16 cellular contexts compared by ENCODE assay signal in genomic region chr7:141238546-141239218, GRCh38.
DNase-seq lines count a peak whose midpoint lies in the region; ATAC-seq and TF ChIP-seq lines count a peak whose summit lies in the region.
"Had no signal": no experiment of that assay in that cellular context is flagged by ENCODE, and none has a peak within 500 bp of the region (broad histone marks: within the 10 kb centered on the region; RNA-seq: fewer than 3 reads in every experiment).

No MANE protein-coding gene starts in this region.

- TF ChIP-seq CTCF in WTC11 (IDR thresholded peaks at IDR 0.05) (no peak), chondrocyte (IDR thresholded peaks at IDR 0.05) (no peak)

- peaks cover 24% of the 10 kb centered on the region for H3K27me3 Mint-ChIP-seq in stimulated activated naive CD8-positive, alpha-beta T cell treated with anti-CD3 and anti-CD28 coated beads, Interleukin-15, amount 100 ng/mL, for 72 hours
- H3K27me3 Mint-ChIP-seq in WTC11 (ENCODE audit: low read depth) (no peaks in the 10 kb centered on the region), chondrocyte (ENCODE audit: low read depth) (peaks cover 18% of the 10 kb centered on the region)
- peaks cover 32% of the 10 kb centered on the region for H3K27me3 Mint-ChIP-seq in stimulated activated memory B cell treated with anti-CD40 and anti-IgM and Interleukin-4, amounts not matched to agents 10 μg/mL and 1 μg/mL and 100 μg/mL, for 72 hours

- ATAC-seq in stimulated activated naive CD8-positive, alpha-beta T cell treated with anti-CD3 and anti-CD28 coated beads, Interleukin-15, amount 100 ng/mL, for 72 hours, result peak; percentile 28
- no peak for ATAC-seq in stimulated activated naive CD8-positive, alpha-beta T cell treated with anti-CD3 and anti-CD28 coated beads, Interleukin-15, Interleukin-2, amounts not matched to agents 100 U/mL and 50 U/mL, for 24 hours
- ATAC-seq in WTC11 (peak; percentile 67), HG03280 (IDR thresholded peaks at IDR 0.05; ENCODE audit: unreplicated experiment) (no peak)
- peak; percentile 10 for ATAC-seq in stimulated activated memory B cell treated with anti-CD40 and anti-IgM and Interleukin-4, amounts not matched to agents 10 μg/mL and 1 μg/mL and 100 μg/mL, for 72 hours

- no peak overlapping the region for H3K4me3 Mint-ChIP-seq in stimulated activated naive CD8-positive, alpha-beta T cell treated with anti-CD3 and anti-CD28 coated beads, Interleukin-15, amount 100 ng/mL, for 72 hours
- no peak overlapping the region for H3K4me3 Mint-ChIP-seq in WTC11
- H3K4me3 Mint-ChIP-seq in stimulated activated memory B cell treated with anti-CD40 and anti-IgM and Interleukin-4, amounts not matched to agents 10 μg/mL and 1 μg/mL and 100 μg/mL, for 72 hours, result no peak overlapping the region
- no peak overlapping the region for H3K4me3 Mint-ChIP-seq in chondrocyte (ENCODE audit: unreplicated experiment)
- H3K4me3 Mint-ChIP-seq: CD4-positive, alpha-beta memory T cell; HFFc6; IgD-negative memory B cell had no signal

- POLR2A ChIA-PET in WTC11 (lab: Charles Lee), result interaction anchor here (0.7 kb wide), 3 partner anchors 35 to 166 kb away, joined by 4 read pairs; no protein-coding TSS in a partner anchor

- H3K4me1 Mint-ChIP-seq in stimulated activated naive CD8-positive, alpha-beta T cell treated with anti-CD3 and anti-CD28 coated beads, Interleukin-15, amount 100 ng/mL, for 72 hours, result no peaks in the 10 kb centered on the region
- H3K4me1 Mint-ChIP-seq in WTC11 (peaks cover 43% of the 10 kb centered on the region), chondrocyte (ENCODE audit: low read depth) (no peaks in the 10 kb centered on the region)
- no peaks in the 10 kb centered on the region for H3K4me1 Mint-ChIP-seq in stimulated activated memory B cell treated with anti-CD40 and anti-IgM and Interleukin-4, amounts not matched to agents 10 μg/mL and 1 μg/mL and 100 μg/mL, for 72 hours
- H3K4me1 Mint-ChIP-seq: CD4-positive, alpha-beta memory T cell; IgD-negative memory B cell had no signal

- H3K9me3 Mint-ChIP-seq in stimulated activated naive CD8-positive, alpha-beta T cell treated with anti-CD3 and anti-CD28 coated beads, Interleukin-15, amount 100 ng/mL, for 72 hours, result no peaks in the 10 kb centered on the region
- no peaks in the 10 kb centered on the region for H3K9me3 Mint-ChIP-seq in WTC11
- H3K9me3 Mint-ChIP-seq in stimulated activated memory B cell treated with anti-CD40 and anti-IgM and Interleukin-4, amounts not matched to agents 10 μg/mL and 1 μg/mL and 100 μg/mL, for 72 hours, result no peaks in the 10 kb centered on the region
- no peaks in the 10 kb centered on the region for H3K9me3 Mint-ChIP-seq in chondrocyte (ENCODE audit: low read depth)
- H3K9me3 Mint-ChIP-seq: CD4-positive, alpha-beta memory T cell; HFFc6 had no signal

- CTCF ChIA-PET in WTC11 (lab: Charles Lee), result interaction anchor here (0.7 to 2.5 kb wide), 10 partner anchors 8 to 416 kb away, joined by 3 to 16 read pairs (median 5); no protein-coding TSS in a partner anchor

- no peak for DNase-seq in stimulated activated naive CD8-positive, alpha-beta T cell treated with anti-CD3 and anti-CD28 coated beads, Interleukin-15, amount 100 ng/mL, for 72 hours
- no peak for DNase-seq in stimulated activated naive CD8-positive, alpha-beta T cell treated with anti-CD3 and anti-CD28 coated beads, Interleukin-15, Interleukin-2, amounts not matched to agents 100 U/mL and 50 U/mL, for 24 hours
- DNase-seq in WTC11 (ENCODE audit: low spot score) (no peak), iPS-NIHi11 (ENCODE audit: low spot score) (peak; percentile 25), chondrocyte (ENCODE audit: low spot score) (no peak), UCSD-AML1 (lab: John Stamatoyannopoulos, UW; ENCODE audit: unreplicated experiment) (no peak)
- DNase-seq: BE2C; CD4-positive, alpha-beta memory T cell; DMS79 treated with DMSO at 0.1 percent for 48 hours; EL; GOT3; HCEC 1CT; HFFc6 had no signal

- H3K36me3 Mint-ChIP-seq in WTC11 (no peaks in the 10 kb centered on the region), chondrocyte (ENCODE audit: low read depth) (no peaks in the 10 kb centered on the region)
- H3K36me3 Mint-ChIP-seq in stimulated activated memory B cell treated with anti-CD40 and anti-IgM and Interleukin-4, amounts not matched to agents 10 μg/mL and 1 μg/mL and 100 μg/mL, for 72 hours, result no peaks in the 10 kb centered on the region
- H3K36me3 Mint-ChIP-seq: CD4-positive, alpha-beta memory T cell; IgD-negative memory B cell had no signal

- no peak overlapping the region for H3K27ac Mint-ChIP-seq in stimulated activated naive CD8-positive, alpha-beta T cell treated with anti-CD3 and anti-CD28 coated beads, Interleukin-15, amount 100 ng/mL, for 72 hours
- peak overlapping the region; percentile 24; the same call in 1 of the 2 replicates for H3K27ac Mint-ChIP-seq in WTC11
- H3K27ac Mint-ChIP-seq in stimulated activated memory B cell treated with anti-CD40 and anti-IgM and Interleukin-4, amounts not matched to agents 10 μg/mL and 1 μg/mL and 100 μg/mL, for 72 hours, result no peak overlapping the region
- H3K27ac Mint-ChIP-seq in chondrocyte (ENCODE audit: unreplicated experiment), result no peak overlapping the region
- H3K27ac Mint-ChIP-seq: CD4-positive, alpha-beta memory T cell; HFFc6; IgD-negative memory B cell had no signal

TF ChIP-seq in WTC11, 78 proteins besides CTCF, POLR2A, EP300 and RAD21 (continues in another document):
- no peak for TF ChIP-seq E2F4 (CRISPR knock-in tag; IDR thresholded peaks at IDR 0.05; ENCODE audit: borderline replicate concordance, low read depth)
- no peak for TF ChIP-seq FOXK1 (CRISPR knock-in tag; IDR thresholded peaks at IDR 0.05)
- no peak for TF ChIP-seq ZNF232 (CRISPR knock-in tag; IDR thresholded peaks at IDR 0.05)
- TF ChIP-seq, protein P1, sequence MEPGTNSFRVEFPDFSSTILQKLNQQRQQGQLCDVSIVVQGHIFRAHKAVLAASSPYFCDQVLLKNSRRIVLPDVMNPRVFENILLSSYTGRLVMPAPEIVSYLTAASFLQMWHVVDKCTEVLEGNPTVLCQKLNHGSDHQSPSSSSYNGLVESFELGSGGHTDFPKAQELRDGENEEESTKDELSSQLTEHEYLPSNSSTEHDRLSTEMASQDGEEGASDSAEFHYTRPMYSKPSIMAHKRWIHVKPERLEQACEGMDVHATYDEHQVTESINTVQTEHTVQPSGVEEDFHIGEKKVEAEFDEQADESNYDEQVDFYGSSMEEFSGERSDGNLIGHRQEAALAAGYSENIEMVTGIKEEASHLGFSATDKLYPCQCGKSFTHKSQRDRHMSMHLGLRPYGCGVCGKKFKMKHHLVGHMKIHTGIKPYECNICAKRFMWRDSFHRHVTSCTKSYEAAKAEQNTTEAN (CRISPR knock-in tag; IDR thresholded peaks at IDR 0.05), result no peak
- no peak for TF ChIP-seq ATF2 (CRISPR knock-in tag; IDR thresholded peaks at IDR 0.05; ENCODE audit: borderline replicate concordance, low read depth)
- no peak for TF ChIP-seq STAT6 (CRISPR knock-in tag; conservative IDR thresholded peaks at IDR 0.05; ENCODE audit: low read depth)

Comparison
In these comparisons a context has a peak if more than half of its experiments do, and no peak if none do; other contexts are left out.
1. ATAC-seq: peak in stimulated activated naive CD8-positive, alpha-beta T cell treated with anti-CD3 and anti-CD28 coated beads, Interleukin-15, amount 100 ng/mL, for 72 hours (single experiment), WTC11 (single experiment) and stimulated activated memory B cell treated with anti-CD40 and anti-IgM and Interleukin-4, amounts not matched to agents 10 μg/mL and 1 μg/mL and 100 μg/mL, for 72 hours (single experiment); none in stimulated activated naive CD8-positive, alpha-beta T cell treated with anti-CD3 and anti-CD28 coated beads, Interleukin-15, Interleukin-2, amounts not matched to agents 100 U/mL and 50 U/mL, for 24 hours (single experiment) and HG03280 (single experiment).